Comparison of ENCODE assay signal across 7 cellular contexts in the genomic region with DNA sequence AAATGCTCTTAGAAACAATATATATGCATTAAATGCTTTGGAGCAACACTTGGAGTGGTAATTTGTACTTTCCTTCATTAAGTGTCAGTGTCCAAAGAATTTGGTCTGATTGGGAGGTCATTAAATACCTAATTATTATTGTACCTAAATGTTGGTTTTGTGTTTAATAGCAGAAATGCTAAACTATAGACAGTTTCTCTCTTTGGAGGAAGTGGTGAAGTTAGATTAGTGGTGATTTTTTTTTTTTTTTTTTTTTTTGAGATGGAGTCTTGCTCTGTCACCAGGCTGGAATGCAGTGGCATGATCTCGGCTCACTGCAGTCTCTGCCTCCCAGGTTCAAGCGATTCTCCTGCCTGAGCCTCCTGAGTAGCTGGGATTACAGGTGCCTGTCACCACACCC. TPM values are rescaled to one million over a fixed set of nuclear protein-coding genes. Genes with fewer than 3 reads are reported as not detected.
DNase-seq lines count a peak whose midpoint lies in the region; ATAC-seq and TF ChIP-seq lines count a peak whose summit lies in the region.
"Not testable (repeated sequence)": the region's sequence is repeated elsewhere in the genome, so short reads cannot be mapped to it uniquely, and the experiment has no call there.
"Had no signal": no experiment of that assay in that cellular context is flagged by ENCODE, and none has a peak within 500 bp of the region (broad histone marks: within the 10 kb centered on the region; RNA-seq: fewer than 3 reads in every experiment).

No MANE protein-coding gene starts in this region.

- not testable (repeated sequence) for H4K91ac ChIP-seq in mesenchymal stem cell (ENCODE audit: low read length)

- not testable (repeated sequence) for H3K27me3 Mint-ChIP-seq in HFFc6 (ENCODE audit: insufficient read depth); chondrocyte (ENCODE audit: low read depth); progenitor cell of endocrine pancreas

- H4K8ac ChIP-seq in mesenchymal stem cell (ENCODE audit: low read length): not testable (repeated sequence)

- peak; percentile 48; the same call in 2 of the 3 replicates for ATAC-seq in SK-N-SH treated with all-trans-retinoic acid at 6 μM for 48 hours

- not testable (repeated sequence) for H2BK5ac ChIP-seq in mesenchymal stem cell (ENCODE audit: low read depth, low read length, poor library complexity, severe bottlenecking)

- H3K4me1 ChIP-seq in mesenchymal stem cell (ENCODE audit: control insufficient read depth, insufficient read depth, low read depth, low read length): not testable (repeated sequence)

- peaks cover 27 to 58% of the 10 kb centered on the region in 2 experiments for H3K36me3 ChIP-seq in mesenchymal stem cell (ENCODE audit: control insufficient read depth in 1 of 2, insufficient read depth in 2 of 2, low read depth in 1 of 2, low read length in 2 of 2)

- H2AK5ac ChIP-seq in mesenchymal stem cell (ENCODE audit: low read length, severe bottlenecking): not testable (repeated sequence)

- H3K4me3 ChIP-seq in mesenchymal stem cell (ENCODE audit: insufficient read depth in 1 of 2, low read depth in 1 of 2, low read length in 2 of 2): not testable (repeated sequence)

- H3K36me3 Mint-ChIP-seq in HFFc6 (ENCODE audit: low read depth): peaks cover 27% of the 10 kb centered on the region
- peaks cover 23% of the 10 kb centered on the region for H3K36me3 Mint-ChIP-seq in chondrocyte (ENCODE audit: low read depth)
- peaks cover 17% of the 10 kb centered on the region for H3K36me3 Mint-ChIP-seq in progenitor cell of endocrine pancreas (ENCODE audit: insufficient read depth)

- not testable (repeated sequence) for H3K9me3 ChIP-seq in mesenchymal stem cell (ENCODE audit: control insufficient read depth, low read length)

- H3K4ac ChIP-seq in mesenchymal stem cell (ENCODE audit: low read depth in 1 of 2, low read length in 2 of 2): not testable (repeated sequence)

- H2BK15ac ChIP-seq in mesenchymal stem cell (ENCODE audit: low read depth, poor library complexity, severe bottlenecking): not testable (repeated sequence)

- H3K27ac ChIP-seq in mesenchymal stem cell (ENCODE audit: low read length, poor library complexity, severe bottlenecking): not testable (repeated sequence)

- 29% methylated on average over 2 of the region's 2 CpGs for WGBS in mesenchymal stem cell

- H3K79me1 ChIP-seq in mesenchymal stem cell (replicated peaks; ENCODE audit: low read length, poor library complexity, severe bottlenecking): peaks cover 39% of the 10 kb centered on the region

- peak overlapping the region; percentile 16 for H3K9ac ChIP-seq in mesenchymal stem cell (ENCODE audit: low read length)

- peak; percentile 26 for DNase-seq in EL
- not testable (repeated sequence) for DNase-seq in HFFc6; chondrocyte (ENCODE audit: low spot score); mesenchymal stem cell; progenitor cell of endocrine pancreas (ENCODE audit: low spot score, unreplicated experiment)

- TF ChIP-seq CTCF in HFFc6 (IDR thresholded peaks at IDR 0.05); chondrocyte (IDR thresholded peaks at IDR 0.05); progenitor cell of endocrine pancreas (IDR thresholded peaks at IDR 0.05; ENCODE audit: unreplicated experiment): not testable (repeated sequence)

- peaks cover 12% of the 10 kb centered on the region for H3K4me1 Mint-ChIP-seq in HFFc6 (ENCODE audit: low read depth)
- peaks cover 27% of the 10 kb centered on the region for H3K4me1 Mint-ChIP-seq in chondrocyte (ENCODE audit: low read depth)
- H3K4me1 Mint-ChIP-seq in progenitor cell of endocrine pancreas (ENCODE audit: low read depth): not testable (repeated sequence)

- not testable (repeated sequence) for H3K18ac ChIP-seq in mesenchymal stem cell (ENCODE audit: low read depth in 1 of 2, low read length in 2 of 2)

- H3K14ac ChIP-seq in mesenchymal stem cell (ENCODE audit: low read length in 2 of 2): not testable (repeated sequence)

- not testable (repeated sequence) for H2BK12ac ChIP-seq in mesenchymal stem cell (ENCODE audit: low read length in 2 of 2)

- H3K23ac ChIP-seq in mesenchymal stem cell (ENCODE audit: low read length in 2 of 2): not testable (repeated sequence)

- not testable (repeated sequence) for H2AFZ ChIP-seq in mesenchymal stem cell (ENCODE audit: low read depth, low read length)

- H3K27me3 ChIP-seq in mesenchymal stem cell (ENCODE audit: control insufficient read depth in 1 of 2, insufficient read depth in 1 of 2, low read length in 2 of 2): not testable (repeated sequence)

- H3K27ac Mint-ChIP-seq in HFFc6 (peak overlapping the region; percentile 55), chondrocyte (ENCODE audit: unreplicated experiment) (peak overlapping the region; percentile 84), progenitor cell of endocrine pancreas (peak overlapping the region; percentile 52)

- H3K4me2 ChIP-seq in mesenchymal stem cell (ENCODE audit: low read length, poor library complexity, severe bottlenecking): not testable (repeated sequence)

- H2BK120ac ChIP-seq in mesenchymal stem cell (ENCODE audit: low read depth, low read length): not testable (repeated sequence)

- not testable (repeated sequence) for H3K9me3 Mint-ChIP-seq in HFFc6; chondrocyte (ENCODE audit: low read depth); progenitor cell of endocrine pancreas (ENCODE audit: low read depth)

- not testable (repeated sequence) for H3K4me3 Mint-ChIP-seq in HFFc6; chondrocyte (ENCODE audit: unreplicated experiment); progenitor cell of endocrine pancreas (ENCODE audit: low read depth)

RNA-seq across cellular contexts. Expression of a gene that starts 46.2 kb away (rescaled TPM):
- total RNA-seq in HFFc6 (2021; fragmentation: NEBNext Ultra II Directional; extraction: Animal tissue kit (Norgen Biotek cat#: 25700)): 1 to 10 TPM in 1 of 6 experiments, under 1 TPM in 5; 0.20 to 1.0 (median 0.25) TPM
- 0.19 TPM in 1 of 3 replicates, not detected in the others for total RNA-seq in chondrocyte
- polyA plus RNA-seq in mesenchymal stem cell (2013, experiment 1 of 2): 0.86 TPM
- polyA plus RNA-seq in mesenchymal stem cell (2013, experiment 2 of 2): 1.2 TPM
- not detected in 2 replicates for total RNA-seq in progenitor cell of endocrine pancreas
- total RNA-seq: CD4-positive, alpha-beta memory T cell had no signal
- polyA plus RNA-seq: CD4-positive, alpha-beta memory T cell had no signal
